In the genomic region with DNA sequence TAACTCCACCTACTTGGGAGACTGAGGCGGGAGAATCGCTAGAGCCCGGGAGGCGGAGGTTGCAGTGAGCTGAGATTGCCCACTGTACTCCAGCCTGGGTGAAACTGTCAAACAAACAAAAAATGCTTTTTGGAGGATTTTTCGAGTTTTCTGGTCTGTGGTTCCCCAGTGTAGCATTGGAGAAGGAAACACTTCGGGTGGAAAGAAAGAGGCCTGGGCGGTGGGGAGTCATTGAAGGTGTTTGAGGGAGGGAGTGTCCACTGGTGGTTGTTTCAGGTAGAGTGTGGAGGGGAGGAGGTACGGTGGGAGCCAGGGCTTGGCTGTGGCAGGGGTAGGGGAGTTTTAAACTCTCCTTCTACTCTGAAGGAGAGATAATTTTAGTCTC, we compare ENCODE assay signal across 8 cellular contexts. TPM values are rescaled to one million over a fixed set of nuclear protein-coding genes. Genes with fewer than 3 reads are reported as not detected.
A peak's percentile ranks its signal among the peaks of the same experiment; 100 is the strongest.
DNase-seq lines count a peak whose midpoint lies in the region; ATAC-seq, FAIRE-seq and TF ChIP-seq lines count a peak whose summit lies in the region.

No MANE protein-coding gene starts in this region.

- TF ChIP-seq EP300 in HepG2 (IDR thresholded peaks at IDR 0.05; ENCODE audit: low read depth in 2 of 2, low read length in 2 of 2), result no peak
- TF ChIP-seq EP300 in HepG2 (CRISPR knock-in tag; IDR thresholded peaks at IDR 0.05; ENCODE audit: borderline replicate concordance), result no peak

- POLR2A ChIA-PET in HepG2 (lab: Yijun Ruan, JAX), result interaction anchor here (0.6 to 3.5 kb wide), 14 partner anchors 11 to 268 kb away, joined by 3 to 31 read pairs (median 6); partner anchors contain the start of genes EIF4A3, SGSH and SLC26A11

- H3K36me3 ChIP-seq in ascending aorta (peaks cover 8 to 9% of the 10 kb centered on the region in 2 donors), HepG2 (replicated peaks in 1 of 2; ENCODE audit: control insufficient read depth in 1 of 2, insufficient read depth in 2 of 2, low read length in 2 of 2) (no peaks in the 10 kb centered on the region), testis (ENCODE audit: low read depth, missing control alignments) (no peaks in the 10 kb centered on the region)

- H3K4me1 Mint-ChIP-seq in activated CD8-positive, alpha-beta memory T cell treated with anti-CD3 and anti-CD28 coated beads, Interleukin-2, amount 10 ng/mL, durations not matched to agents 7 days and 5 days, result peaks cover 56% of the 10 kb centered on the region

- peaks cover 15 to 28% of the 10 kb centered on the region in 2 donors for H3K4me1 ChIP-seq in ascending aorta
- H3K4me1 ChIP-seq in HepG2 (ENCODE audit: insufficient read depth, low read length), result peaks cover 50% of the 10 kb centered on the region
- H3K4me1 ChIP-seq in testis, result peaks cover 23% of the 10 kb centered on the region

- peak overlapping the region; percentile 91 for H3K27ac Mint-ChIP-seq in activated CD8-positive, alpha-beta memory T cell treated with anti-CD3 and anti-CD28 coated beads, Interleukin-2, amount 10 ng/mL, durations not matched to agents 7 days and 5 days

- TF ChIP-seq RAD21 in HepG2 (CRISPR knock-in tag; IDR thresholded peaks at IDR 0.05), result no peak

- WGBS in HepG2 (ENCODE audit: low lambda C conversion rate), result 26% methylated on average over 8 of the region's 8 CpGs
- WGBS in testis, 2 donors, result 26 to 34% methylated on average over 8 of the region's 8 CpGs

- no peaks in the 10 kb centered on the region for H4K20me1 ChIP-seq in HepG2 (ENCODE audit: insufficient read depth, low read length)

- peaks cover 34% of the 10 kb centered on the region for H3K36me3 Mint-ChIP-seq in activated CD8-positive, alpha-beta memory T cell treated with anti-CD3 and anti-CD28 coated beads, Interleukin-2, amount 10 ng/mL, durations not matched to agents 7 days and 5 days

- DNase-seq in activated CD8-positive, alpha-beta memory T cell treated with anti-CD3 and anti-CD28 coated beads, Interleukin-2, amount 10 ng/mL, durations not matched to agents 7 days and 5 days, result no peak
- DNase-seq in activated CD8-positive, alpha-beta memory T cell treated with anti-CD3 and anti-CD28 coated beads, Interleukin-2, amount 50 U/mL, for 48 hours, result no peak
- DNase-seq in ascending aorta (ENCODE audit: low spot score in 2 of 2), result no peak
- no peak for DNase-seq in HepG2 (ENCODE audit: low spot score)
- no peak for DNase-seq in testis
- no peak for DNase-seq in sciatic nerve (ENCODE audit: low spot score)
- no peak for DNase-seq in NCI-H82 treated with DMSO at 0.1 percent for 48 hours (lab: John Stamatoyannopoulos, UW; ENCODE audit: unreplicated experiment)

- peak overlapping the region; percentile 99 for H3K4me2 ChIP-seq in HepG2 (ENCODE audit: low read depth, low read length)

- no peak overlapping the region for H2AFZ ChIP-seq in HepG2 (ENCODE audit: low read length)

- in situ Hi-C loops in HepG2 (cut with HindIII; ENCODE audit: extremely low pct_ligation_motif_present, low pct_unique_long_range_greater_than_20kb), result no loop called here

- intact Hi-C loops in ascending aorta (cut with DNase I), result loop anchor here (2.0 to 5.0 kb wide), 4 partner anchors 17 to 160 kb away; partner anchors contain the start of genes EIF4A3, GAA, SGSH and SLC26A11
- intact Hi-C loops in HepG2 (cut with micrococcal nuclease; ENCODE audit: unreplicated experiment), result loop anchor here (2.0 kb wide), 2 partner anchors 41 to 115 kb away; partner anchors contain the start of genes EIF4A3, SGSH and SLC26A11
- intact Hi-C loops in testis (cut with DNase I; ENCODE audit: low total_unique reads), result no loop called here
- intact Hi-C loops in sciatic nerve (cut with DNase I), result no loop called here

- H3K9me3 Mint-ChIP-seq in activated CD8-positive, alpha-beta memory T cell treated with anti-CD3 and anti-CD28 coated beads, Interleukin-2, amount 10 ng/mL, durations not matched to agents 7 days and 5 days (ENCODE audit: low read depth), result no peaks in the 10 kb centered on the region

- H3K27me3 ChIP-seq in ascending aorta, result no peaks in the 10 kb centered on the region
- no peaks in the 10 kb centered on the region; a peak in 1 of 5 replicates for H3K27me3 ChIP-seq in HepG2 (ENCODE audit: control insufficient read depth in 1 of 2, insufficient read depth in 2 of 2, low read length in 2 of 2)
- no peaks in the 10 kb centered on the region for H3K27me3 ChIP-seq in testis

- TF ChIP-seq CTCF in ascending aorta (IDR thresholded peaks at IDR 0.05) (no peak), HepG2 (CRISPR knock-in tag; IDR thresholded peaks at IDR 0.05) (no peak), testis (IDR thresholded peaks at IDR 0.05) (no peak)

- peak overlapping the region; percentile 96 to 99 for H3K4me3 ChIP-seq in ascending aorta
- peak overlapping the region; percentile 84 to 100 (median 89) for H3K4me3 ChIP-seq in HepG2 (replicated peaks in 1 of 3; ENCODE audit: insufficient read depth in 1 of 3, low read depth in 2 of 3, low read length in 3 of 3)
- H3K4me3 ChIP-seq in testis, result peak overlapping the region; percentile 88 to 96

- H3K9me3 ChIP-seq in ascending aorta, result no peaks in the 10 kb centered on the region
- no peaks in the 10 kb centered on the region for H3K9me3 ChIP-seq in HepG2 (ENCODE audit: low read length)
- no peaks in the 10 kb centered on the region for H3K9me3 ChIP-seq in testis

- no peak for ATAC-seq in activated CD8-positive, alpha-beta memory T cell treated with anti-CD3 and anti-CD28 coated beads, Interleukin-2, amount 10 ng/mL, durations not matched to agents 7 days and 5 days
- ATAC-seq in HepG2 (no peak), sciatic nerve (no peak), HG03159 (IDR thresholded peaks at IDR 0.05; ENCODE audit: unreplicated experiment) (no peak)

- no peaks in the 10 kb centered on the region for H3K27me3 Mint-ChIP-seq in activated CD8-positive, alpha-beta memory T cell treated with anti-CD3 and anti-CD28 coated beads, Interleukin-2, amount 10 ng/mL, durations not matched to agents 7 days and 5 days

- H3K27ac ChIP-seq in ascending aorta (peak overlapping the region; percentile 97), HepG2 (ENCODE audit: extremely low read length, insufficient read depth, low read length) (peak overlapping the region; percentile 94), testis (peak overlapping the region; percentile 96 to 99)

- no peak overlapping the region for H3K4me3 Mint-ChIP-seq in activated CD8-positive, alpha-beta memory T cell treated with anti-CD3 and anti-CD28 coated beads, Interleukin-2, amount 10 ng/mL, durations not matched to agents 7 days and 5 days

- peaks cover 6% of the 10 kb centered on the region for H3K79me2 ChIP-seq in HepG2 (ENCODE audit: insufficient read depth, low read length)

- no peak for FAIRE-seq in HepG2 (lab: Jason Lieb, UNC)

- H3K9ac ChIP-seq in HepG2 (ENCODE audit: insufficient read depth, low read depth, low read length), result peak overlapping the region; percentile 92

- CTCF ChIA-PET in activated CD8-positive, alpha-beta memory T cell treated with anti-CD3 and anti-CD28 coated beads, Interleukin-2, amount 10 ng/mL, durations not matched to agents 7 days and 5 days (lab: Charles Lee), result interaction anchor here (1.0 to 1.6 kb wide), 3 partner anchors 10 to 422 kb away, joined by 3 read pairs; partner anchors contain the start of genes CBX4 and GAA
- CTCF ChIA-PET in HepG2 (lab: Yijun Ruan, JAX; ENCODE audit: low intra/inter-chr PET ratio, low total read pairs), result no interaction called here

- TF ChIP-seq POLR2A in HepG2 (IDR thresholded peaks at IDR 0.05; ENCODE audit: insufficient read depth in 1 of 2, low read depth in 2 of 2, low read length in 2 of 2), result no peak
- no peak for TF ChIP-seq POLR2A in testis (IDR thresholded peaks at IDR 0.05)

- no TSS peak for BruUV-seq in HepG2 (replicated peaks; lab: Mats Ljungman, UMichigan)

RNA-seq across cellular contexts. Expression of gene RNF213, which starts 1.2 kb away (rescaled TPM):
- 1,000 to 10,000 TPM in 1 of 2 experiments, 100 to 1,000 TPM in 1; 597 to 1,208 TPM for total RNA-seq in activated CD8-positive, alpha-beta memory T cell treated with anti-CD3 and anti-CD28 coated beads, Interleukin-2, amount 10 ng/mL, durations not matched to agents 7 days and 5 days
- total RNA-seq in ascending aorta, result 155 TPM
- 38.7 and 42.8 TPM in 2 replicates for total RNA-seq in HepG2 (2016; rRNA removed; fragmentation: Illumina TruSeq; extraction: Trizol)
- 8.0 and 9.3 TPM in 2 replicates for total RNA-seq in HepG2 (2016; cell fraction: cytosol; rRNA removed; fragmentation: Illumina TruSeq; extraction: Trizol; ENCODE audit: low read depth)
- 36.5 and 38.8 TPM in 2 replicates for total RNA-seq in HepG2 (2016; cell fraction: insoluble cytoplasmic fraction; rRNA removed; fragmentation: Illumina TruSeq; extraction: Trizol)
- total RNA-seq in HepG2 (2016; cell fraction: membrane; rRNA removed; fragmentation: Illumina TruSeq; extraction: Trizol), result 12.8 and 13.4 TPM in 2 replicates
- 57.4 and 57.5 TPM in 2 replicates for total RNA-seq in HepG2 (2016; cell fraction: nucleus; rRNA removed; fragmentation: Illumina TruSeq; extraction: Trizol)
- 38.6 and 44.0 TPM in 2 replicates for polyA plus RNA-seq in HepG2 (2011; rRNA removed)
- polyA plus RNA-seq in HepG2 (2011; cell fraction: cytosol; rRNA removed), result 16.4 and 18.9 TPM in 2 replicates
- polyA plus RNA-seq in HepG2 (2011; cell fraction: nucleus; rRNA removed), result 134 and 171 TPM in 2 replicates
- polyA plus RNA-seq in HepG2 (2012), result 28.2 and 46.6 TPM in 2 replicates
- polyA plus RNA-seq in HepG2 (2016; cell fraction: cytosol; fragmentation: Illumina TruSeq; extraction: Trizol; ENCODE audit: low read depth), result 1.4 and 2.0 TPM in 2 replicates
- polyA plus RNA-seq in HepG2 (2016; cell fraction: insoluble cytoplasmic fraction; fragmentation: Illumina TruSeq; extraction: Trizol; ENCODE audit: low read depth), result 23.5 and 27.4 TPM in 2 replicates
- polyA plus RNA-seq in HepG2 (2016; cell fraction: membrane; fragmentation: Illumina TruSeq; extraction: Trizol; ENCODE audit: low read depth), result 3.4 and 3.7 TPM in 2 replicates
- 77.8 and 79.2 TPM in 2 replicates for polyA plus RNA-seq in HepG2 (2016; cell fraction: nucleus; fragmentation: Illumina TruSeq; extraction: Trizol; ENCODE audit: insufficient read depth, low read depth)
- 133 and 148 TPM in 2 replicates for polyA minus RNA-seq in HepG2 (2011; rRNA and poly(A)+ RNA removed; ENCODE audit: low replicate concordance)
- 36.1 and 37.6 TPM in 2 replicates for polyA minus RNA-seq in HepG2 (2011; cell fraction: cytosol; rRNA and poly(A)+ RNA removed)
- 108 and 132 TPM in 2 replicates for polyA minus RNA-seq in HepG2 (2011; cell fraction: nucleus; rRNA and poly(A)+ RNA removed)
- total RNA-seq in testis, result 10 to 100 TPM; 66.9 to 68.9 TPM
- 25.3 TPM for polyA plus RNA-seq in testis (ENCODE audit: insufficient read depth, low read depth, low replicate concordance)
- total RNA-seq in sciatic nerve, result 178 TPM

RNA-seq across cellular contexts. Expression of gene SLC26A11, which starts 41.7 kb away (rescaled TPM):
- 1 to 10 TPM; 4.3 to 8.6 TPM for total RNA-seq in activated CD8-positive, alpha-beta memory T cell treated with anti-CD3 and anti-CD28 coated beads, Interleukin-2, amount 10 ng/mL, durations not matched to agents 7 days and 5 days
- total RNA-seq in ascending aorta (25.8 TPM), HepG2 (2016; rRNA removed; fragmentation: Illumina TruSeq; extraction: Trizol) (3.1 and 8.7 TPM in 2 replicates), testis (10 to 100 TPM; 16.9 to 19.0 TPM), sciatic nerve (35.9 TPM)
- total RNA-seq in HepG2 (2016; cell fraction: cytosol; rRNA removed; fragmentation: Illumina TruSeq; extraction: Trizol; ENCODE audit: low read depth), result 3.2 and 3.4 TPM in 2 replicates
- 3.5 and 11.2 TPM in 2 replicates for total RNA-seq in HepG2 (2016; cell fraction: insoluble cytoplasmic fraction; rRNA removed; fragmentation: Illumina TruSeq; extraction: Trizol)
- total RNA-seq in HepG2 (2016; cell fraction: membrane; rRNA removed; fragmentation: Illumina TruSeq; extraction: Trizol), result 3.1 and 3.2 TPM in 2 replicates
- 12.9 and 13.6 TPM in 2 replicates for total RNA-seq in HepG2 (2016; cell fraction: nucleus; rRNA removed; fragmentation: Illumina TruSeq; extraction: Trizol)
- polyA plus RNA-seq in HepG2 (2011; rRNA removed) (13.2 and 21.1 TPM in 2 replicates), testis (ENCODE audit: insufficient read depth, low read depth, low replicate concordance) (8.4 TPM)
- 5.5 and 7.6 TPM in 2 replicates for polyA plus RNA-seq in HepG2 (2011; cell fraction: cytosol; rRNA removed)
- polyA plus RNA-seq in HepG2 (2011; cell fraction: nucleus; rRNA removed), result 121 and 146 TPM in 2 replicates
- polyA plus RNA-seq in HepG2 (2012), result 7.0 and 18.5 TPM in 2 replicates
- polyA plus RNA-seq in HepG2 (2016; cell fraction: cytosol; fragmentation: Illumina TruSeq; extraction: Trizol; ENCODE audit: low read depth), result 0.73 and 1.0 TPM in 2 replicates
- 2.8 and 4.4 TPM in 2 replicates for polyA plus RNA-seq in HepG2 (2016; cell fraction: insoluble cytoplasmic fraction; fragmentation: Illumina TruSeq; extraction: Trizol; ENCODE audit: low read depth)
- 1.4 and 2.3 TPM in 2 replicates for polyA plus RNA-seq in HepG2 (2016; cell fraction: membrane; fragmentation: Illumina TruSeq; extraction: Trizol; ENCODE audit: low read depth)
- polyA plus RNA-seq in HepG2 (2016; cell fraction: nucleus; fragmentation: Illumina TruSeq; extraction: Trizol; ENCODE audit: insufficient read depth, low read depth), result 29.5 and 32.2 TPM in 2 replicates
- polyA minus RNA-seq in HepG2 (2011; rRNA and poly(A)+ RNA removed; ENCODE audit: low replicate concordance), result 7.7 and 20.5 TPM in 2 replicates
- 5.6 and 11.8 TPM in 2 replicates for polyA minus RNA-seq in HepG2 (2011; cell fraction: cytosol; rRNA and poly(A)+ RNA removed)
- polyA minus RNA-seq in HepG2 (2011; cell fraction: nucleus; rRNA and poly(A)+ RNA removed), result 22.4 and 23.0 TPM in 2 replicates

RNA-seq across cellular contexts. Expression of gene SGSH, which starts 41.8 kb away (rescaled TPM):
- total RNA-seq in activated CD8-positive, alpha-beta memory T cell treated with anti-CD3 and anti-CD28 coated beads, Interleukin-2, amount 10 ng/mL, durations not matched to agents 7 days and 5 days, result 10 to 100 TPM; 15.4 to 22.1 TPM
- 50.9 TPM for total RNA-seq in ascending aorta
- total RNA-seq in HepG2 (2016; rRNA removed; fragmentation: Illumina TruSeq; extraction: Trizol), result 5.5 and 12.2 TPM in 2 replicates
- total RNA-seq in HepG2 (2016; cell fraction: cytosol; rRNA removed; fragmentation: Illumina TruSeq; extraction: Trizol; ENCODE audit: low read depth), result 4.0 and 6.2 TPM in 2 replicates
- total RNA-seq in HepG2 (2016; cell fraction: insoluble cytoplasmic fraction; rRNA removed; fragmentation: Illumina TruSeq; extraction: Trizol), result 4.5 and 13.3 TPM in 2 replicates
- total RNA-seq in HepG2 (2016; cell fraction: membrane; rRNA removed; fragmentation: Illumina TruSeq; extraction: Trizol), result 6.1 and 6.4 TPM in 2 replicates
- 18.5 and 23.9 TPM in 2 replicates for total RNA-seq in HepG2 (2016; cell fraction: nucleus; rRNA removed; fragmentation: Illumina TruSeq; extraction: Trizol)
- polyA plus RNA-seq in HepG2 (2011; rRNA removed), result 17.6 and 23.9 TPM in 2 replicates
- polyA plus RNA-seq in HepG2 (2011; cell fraction: cytosol; rRNA removed), result 13.7 and 17.1 TPM in 2 replicates
- polyA plus RNA-seq in HepG2 (2011; cell fraction: nucleus; rRNA removed), result 145 and 163 TPM in 2 replicates
- 21.6 and 30.9 TPM in 2 replicates for polyA plus RNA-seq in HepG2 (2012)
- 3.7 and 4.2 TPM in 2 replicates for polyA plus RNA-seq in HepG2 (2016; cell fraction: cytosol; fragmentation: Illumina TruSeq; extraction: Trizol; ENCODE audit: low read depth)
- polyA plus RNA-seq in HepG2 (2016; cell fraction: insoluble cytoplasmic fraction; fragmentation: Illumina TruSeq; extraction: Trizol; ENCODE audit: low read depth), result 7.1 and 11.5 TPM in 2 replicates
- polyA plus RNA-seq in HepG2 (2016; cell fraction: membrane; fragmentation: Illumina TruSeq; extraction: Trizol; ENCODE audit: low read depth), result 7.0 and 7.3 TPM in 2 replicates
- 81.4 and 86.8 TPM in 2 replicates for polyA plus RNA-seq in HepG2 (2016; cell fraction: nucleus; fragmentation: Illumina TruSeq; extraction: Trizol; ENCODE audit: insufficient read depth, low read depth)
- 15.4 and 23.1 TPM in 2 replicates for polyA minus RNA-seq in HepG2 (2011; rRNA and poly(A)+ RNA removed; ENCODE audit: low replicate concordance)
- 15.4 and 18.7 TPM in 2 replicates for polyA minus RNA-seq in HepG2 (2011; cell fraction: cytosol; rRNA and poly(A)+ RNA removed)
- 34.1 and 36.2 TPM in 2 replicates for polyA minus RNA-seq in HepG2 (2011; cell fraction: nucleus; rRNA and poly(A)+ RNA removed)
- 10 to 100 TPM; 29.7 to 50.3 TPM for total RNA-seq in testis
- polyA plus RNA-seq in testis (ENCODE audit: insufficient read depth, low read depth, low replicate concordance), result 19.8 TPM
- total RNA-seq in sciatic nerve, result 46.8 TPM

Comparison
In these comparisons a context has a peak if more than half of its experiments do, and no peak if none do; other contexts are left out.
1. intact Hi-C loops: an anchor here in ascending aorta (2.0 to 5.0 kb wide) and HepG2 (2.0 kb wide); none called in testis and sciatic nerve.